3 cellular contexts compared by ENCODE assay signal in genomic region chr2:96084858-96085518, GRCh38. TPM values are rescaled to one million over a fixed set of nuclear protein-coding genes. Genes with fewer than 3 reads are reported as not detected.
"Had no signal": no experiment of that assay in that cellular context is flagged by ENCODE, and none has a peak within 500 bp of the region (broad histone marks: within the 10 kb centered on the region; RNA-seq: fewer than 3 reads in every experiment).

No MANE protein-coding gene starts in this region.

RNA-seq across cellular contexts. Expression of gene ADRA2B, which starts 31.4 kb away (rescaled TPM):
- total RNA-seq: K562, SJSA1 had no signal
- polyA plus RNA-seq: K562 had no signal

RNA-seq across cellular contexts. Expression of gene GPAT2, which starts 50.3 kb away (rescaled TPM):
- total RNA-seq: SJSA1 had no signal

RNA-seq across cellular contexts. Expression of gene ASTL, which starts 53.3 kb away (rescaled TPM):
- total RNA-seq: K562, Peyer's patch, SJSA1 had no signal
- polyA plus RNA-seq: K562 had no signal
